34 cellular contexts compared by ENCODE assay signal in genomic region chr2:45112750-45113149, GRCh38.
"Had no signal": no experiment of that assay in that cellular context is flagged by ENCODE, and none has a peak within 500 bp of the region (broad histone marks: within the 10 kb centered on the region; RNA-seq: fewer than 3 reads in every experiment).

No MANE protein-coding gene starts in this region.

- H3K9me3 ChIP-seq: MG63 had no signal

- H3K36me3 ChIP-seq: MG63 had no signal

- DNase-seq: Karpas-422, Kasumi-1, KG1, MG63, MM.1S, MV-4-11, NCI-H1048, NCI-H1092, NCI-H1092 treated with DMSO at 0.1 percent for 48 hours, NCI-H1105, NCI-H1105 treated with DMSO at 0.1 percent for 48 hours, NCI-H1417, NCI-H1417 treated with DMSO at 0.1 percent for 48 hours, NCI-H1436, NCI-H1436 treated with DMSO at 0.1 percent for 48 hours, NCI-H146, NCI-H1694, NCI-H1694 treated with DMSO at 0.1 percent for 48 hours, NCI-H187 treated with DMSO at 0.1 percent for 48 hours, NCI-H1930, NCI-H2029, NCI-H2029 treated with DMSO at 0.1 percent for 48 hours, NCI-H2081, NCI-H2081 treated with DMSO at 0.1 percent for 48 hours, NCI-H2107, NCI-H2171, NCI-H2171 treated with DMSO at 0.1 percent for 48 hours, NCI-H2227 treated with DMSO at 0.1 percent for 48 hours, NCI-H226, NCI-H345, NCI-H446, NCI-H446 treated with DMSO at 0.1 percent for 48 hours, NCI-H510A had no signal

- H3K4me3 ChIP-seq: MG63 had no signal

- H3K27ac ChIP-seq: KMS-11 had no signal

- H3K27me3 ChIP-seq: MG63 had no signal
